11 cellular contexts compared by ENCODE assay signal in genomic region chr13:36362251-36362650, GRCh38. TPM values are rescaled to one million over a fixed set of nuclear protein-coding genes. Genes with fewer than 3 reads are reported as not detected.
DNase-seq lines count a peak whose midpoint lies in the region; ATAC-seq and TF ChIP-seq lines count a peak whose summit lies in the region.
"Had no signal": no experiment of that assay in that cellular context is flagged by ENCODE, and none has a peak within 500 bp of the region (broad histone marks: within the 10 kb centered on the region; RNA-seq: fewer than 3 reads in every experiment).

No MANE protein-coding gene starts in this region.

- ATAC-seq in right cardiac atrium: peak; percentile 59 to 84

- H3K4me1 ChIP-seq in right cardiac atrium (ENCODE audit: control insufficient read depth, insufficient read depth, low read length): peaks cover 3% of the 10 kb centered on the region

- no peak for TF ChIP-seq CTCF in HFF-Myc (IDR thresholded peaks at IDR 0.05; ENCODE audit: low read depth, low read length, missing control alignments)

- no peaks in the 10 kb centered on the region for H3K27me3 ChIP-seq in right cardiac atrium (ENCODE audit: control insufficient read depth, insufficient read depth)

- H3K4me3 ChIP-seq in HFF-Myc (replicated peaks; ENCODE audit: low read depth, low read length) (no peak overlapping the region), right cardiac atrium (ENCODE audit: low read length) (no peak overlapping the region)

- DNase-seq in AG08395 (ENCODE audit: low spot score) (peak; percentile 86), HFF-Myc (ENCODE audit: extremely low read depth, low read depth) (peak; percentile 37), astrocyte of the hippocampus (ENCODE audit: low read depth, low spot score) (peak; percentile 45), right cardiac atrium (no peak), HT-29 (ENCODE audit: low spot score) (no peak), epidermal melanocyte (ENCODE audit: insufficient read length, low spot score) (no peak), GM19240 (ENCODE audit: insufficient read length, low spot score) (no peak)
- no peak for DNase-seq in activated CD4-positive, CD25-positive, alpha-beta regulatory T cell treated with anti-CD3 and anti-CD28 coated beads, Interleukin-2, amount 50 U/mL, for 72 hours
- DNase-seq: activated CD4-positive, alpha-beta T cell treated with anti-CD3 and anti-CD28 coated beads for 1 hour; activated naive CD4-positive, alpha-beta T cell treated with anti-CD3 and anti-CD28 coated beads, Interleukin-2, amount 50 U/mL, for 16 hours; NCI-H1436 had no signal

- WGBS in right cardiac atrium: 70% methylated on average over 2 of the region's 2 CpGs

- intact Hi-C loops in right cardiac atrium (cut with DNase I): no loop called here

- H3K9me3 ChIP-seq in right cardiac atrium (ENCODE audit: control insufficient read depth, low read length): no peaks in the 10 kb centered on the region

- H3K27ac ChIP-seq in right cardiac atrium (ENCODE audit: low read length): no peak overlapping the region

RNA-seq across cellular contexts. Expression of gene SPART, which starts 16.1 kb away (rescaled TPM):
- total RNA-seq in right cardiac atrium: 10 to 100 TPM; 41.9 to 61.4 (median 52.5) TPM
- polyA plus RNA-seq in right cardiac atrium: 24.6 TPM
- total RNA-seq in HT-29 (2014; rRNA removed; shearing (Covaris generic)): not detected in 2 replicates

Comparison
In these comparisons a context has a peak if more than half of its experiments do, and no peak if none do; other contexts are left out.
1. DNase-seq: peak in AG08395 (single experiment), HFF-Myc (single experiment) and astrocyte of the hippocampus (single experiment); none in right cardiac atrium (0 of 3), activated CD4-positive, CD25-positive, alpha-beta regulatory T cell treated with anti-CD3 and anti-CD28 coated beads, Interleukin-2, amount 50 U/mL, for 72 hours (single experiment), HT-29 (single experiment), epidermal melanocyte (single experiment) and GM19240 (single experiment).
2. RNA of gene SPART, which starts 16.1 kb away (total RNA-seq): 41.9 to 61.4 TPM in right cardiac atrium; not detected in HT-29; every median in the first group is over 10 times any median in the second.